1 cellular context compared by ENCODE assay signal in genomic region chr15:66356359-66357236, GRCh38.
TF ChIP-seq lines count a peak whose summit lies in the region.

TSS of gene TIPIN (minus strand) at chr15:66356685. CDS start at chr15:66352947, 3,738 bp downstream.

TF ChIP-seq in HCT116, 20 proteins besides CTCF, POLR2A, EP300 and RAD21 (continued from another document):
- peak; percentile 92 for TF ChIP-seq POLR2AphosphoS5 (IDR thresholded peaks at IDR 0.05; ENCODE audit: low read depth, low read length)
- no peak for TF ChIP-seq EZH2 (IDR thresholded peaks at IDR 0.05)
- peak; percentile 54; the same call in 1 of the 2 replicates for TF ChIP-seq SRF (IDR thresholded peaks at IDR 0.05; ENCODE audit: low read depth)
- peak; percentile 63 for TF ChIP-seq SP1 (IDR thresholded peaks at IDR 0.05; ENCODE audit: low read depth)
- TF ChIP-seq EGR1 (IDR thresholded peaks at IDR 0.05; ENCODE audit: low read depth) = no peak
- peak; percentile 90 for TF ChIP-seq MAX (IDR thresholded peaks at IDR 0.05)
- no peak for TF ChIP-seq JUND (IDR thresholded peaks at IDR 0.05)
- peak; percentile 20 for TF ChIP-seq TCF7L2 (IDR thresholded peaks at IDR 0.05; ENCODE audit: borderline replicate concordance, extremely low read depth, insufficient read depth, insufficient read length)
- TF ChIP-seq ZNF274 (IDR thresholded peaks at IDR 0.05; ENCODE audit: low read depth, low read length) = no peak
- TF ChIP-seq ZFX (IDR thresholded peaks at IDR 0.05) = peak; percentile 29; the same call in 1 of the 2 replicates
- no peak for TF ChIP-seq ELF1 (IDR thresholded peaks at IDR 0.05; ENCODE audit: borderline replicate concordance, low read depth)
- TF ChIP-seq ZBTB33 (IDR thresholded peaks at IDR 0.05; ENCODE audit: extremely low read depth, insufficient replicate concordance, low read length) = peak; percentile 98
- peak; percentile 16; the same call in 1 of the 2 replicates for TF ChIP-seq CBX3 (IDR thresholded peaks at IDR 0.05; ENCODE audit: low read depth)
- TF ChIP-seq SIN3A (IDR thresholded peaks at IDR 0.05; ENCODE audit: low read depth) = peak; percentile 85
- no peak for TF ChIP-seq ATF3 (IDR thresholded peaks at IDR 0.05)
- TF ChIP-seq YY1 (IDR thresholded peaks at IDR 0.05; ENCODE audit: extremely low read depth, insufficient replicate concordance, low read depth, low read length) = peak; percentile 11
- TF ChIP-seq CEBPB (IDR thresholded peaks at IDR 0.05; ENCODE audit: low read depth) = no peak
